1 cellular context compared by ENCODE assay signal in the genomic region with DNA sequence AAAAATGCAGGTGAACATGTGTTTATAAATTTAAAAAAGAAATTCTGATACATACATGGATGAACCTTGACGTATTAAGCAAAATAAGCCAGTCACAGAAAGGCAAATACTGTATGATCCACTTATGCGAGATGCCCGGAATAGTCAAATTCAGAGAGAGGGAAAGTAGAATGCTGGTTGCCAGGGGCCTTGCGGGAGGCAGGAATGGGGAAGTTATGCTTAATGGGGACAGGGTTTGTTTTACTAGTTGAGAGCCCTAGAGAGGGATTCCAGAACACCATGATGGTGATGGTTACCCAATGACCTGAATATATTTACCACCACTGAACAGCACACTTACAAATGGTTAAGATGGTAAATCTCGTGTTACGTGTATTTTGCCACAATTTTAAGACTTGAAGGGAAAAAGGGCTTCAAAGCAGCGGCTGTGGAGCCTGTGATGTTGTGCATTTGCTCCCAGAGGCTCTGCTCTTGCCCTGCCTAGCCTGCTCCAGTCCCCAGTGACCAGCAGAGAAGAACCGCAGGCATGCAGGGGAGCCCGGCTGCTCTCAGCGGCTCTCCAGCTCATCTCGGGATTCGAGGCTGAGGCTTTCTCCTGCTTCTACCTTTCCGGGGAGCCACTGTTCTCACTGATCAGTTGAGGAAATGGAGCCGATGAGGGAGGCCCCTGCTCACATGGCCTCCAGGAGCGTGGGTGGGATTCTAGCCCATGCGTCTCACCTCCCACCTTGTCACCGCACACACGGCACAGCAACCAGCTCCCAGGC.
TF ChIP-seq lines count a peak whose summit lies in the region.

No MANE protein-coding gene starts in this region.

TF ChIP-seq in GM23338, 12 proteins besides CTCF, POLR2A, EP300 and RAD21 (continued from another document):
- TF ChIP-seq ZNF462 (CRISPR knock-in tag; IDR thresholded peaks at IDR 0.05), result no peak
TF ChIP-seq in GM23338: peak in this region for 0.
